In genomic region chr9:14180077-14180941, GRCh38 we compare ENCODE assay signal across 2 cellular contexts.
TF ChIP-seq lines count a peak whose summit lies in the region.

No MANE protein-coding gene starts in this region.

TF ChIP-seq in liver, 16 proteins besides CTCF, POLR2A, EP300 and RAD21 (continued from another document):
- peak; percentile 51 for TF ChIP-seq ZBTB33 (IDR thresholded peaks at IDR 0.05)
- no peak for TF ChIP-seq FOXA2 (IDR thresholded peaks at IDR 0.05)
- peak; percentile 54 for TF ChIP-seq MAX (IDR thresholded peaks at IDR 0.05)
- peak; percentile 75 for TF ChIP-seq YY1 (IDR thresholded peaks at IDR 0.05)
- peak; percentile 23 for TF ChIP-seq SP1 (IDR thresholded peaks at IDR 0.05)
- TF ChIP-seq ATF3 (IDR thresholded peaks at IDR 0.05), result no peak
- TF ChIP-seq RXRA (IDR thresholded peaks at IDR 0.05), result peak; percentile 13 to 47
- TF ChIP-seq HNF4A (conservative IDR thresholded peaks at IDR 0.05), result peak; percentile 77 to 91
- peak in 1 of 2 donors; percentile 70 for TF ChIP-seq JUND (IDR thresholded peaks at IDR 0.05)

TF ChIP-seq in HepG2, 621 proteins besides CTCF, POLR2A, EP300 and RAD21 (continued from another document):
- no peak for TF ChIP-seq PRDM15 (CRISPR knock-in tag; IDR thresholded peaks at IDR 0.05)
- TF ChIP-seq ZNF138 (CRISPR knock-in tag; IDR thresholded peaks at IDR 0.05; ENCODE audit: low read depth), result no peak
- TF ChIP-seq DR1 (CRISPR knock-in tag; IDR thresholded peaks at IDR 0.05), result no peak
- TF ChIP-seq ZBTB2 (CRISPR knock-in tag; IDR thresholded peaks at IDR 0.05; ENCODE audit: low read depth), result no peak
- no peak for TF ChIP-seq PBX3 (CRISPR knock-in tag; IDR thresholded peaks at IDR 0.05; ENCODE audit: borderline replicate concordance)
- TF ChIP-seq HOXA5 (CRISPR knock-in tag; IDR thresholded peaks at IDR 0.05), result no peak
- no peak for TF ChIP-seq ZNF496 (CRISPR knock-in tag; IDR thresholded peaks at IDR 0.05; ENCODE audit: insufficient replicate concordance)
